In genomic region chr19:9860407-9860806, GRCh38 we compare ENCODE assay signal across 25 cellular contexts.
"Had no signal": no experiment of that assay in that cellular context is flagged by ENCODE, and none has a peak within 500 bp of the region (broad histone marks: within the 10 kb centered on the region; RNA-seq: fewer than 3 reads in every experiment).

No MANE protein-coding gene starts in this region.

- H3K27ac Mint-ChIP-seq: progenitor cell of endocrine pancreas; stimulated activated naive B cell treated with anti-CD40 and anti-IgM and Interleukin-4, amounts not matched to agents 10 μg/mL and 1 μg/mL and 100 μg/mL, for 72 hours; stimulated activated naive CD8-positive, alpha-beta T cell treated with anti-CD3 and anti-CD28 coated beads, Interleukin-15, Interleukin-2, amounts not matched to agents 100 ng/mL and 50 ng/mL, for 24 hours had no signal

- H3K4me1 Mint-ChIP-seq: neural crest cell had no signal

- ATAC-seq: effector memory CD8-positive, alpha-beta T cell; left colon; lower lobe of right lung; natural killer cell treated with Interleukin-12 subunit alpha and Interleukin-12 subunit beta and Interleukin-15 and Interleukin-18, amount 100 ng/mL, for 72 hours; right lobe of liver; stimulated activated naive B cell treated with anti-CD40 and anti-IgM and Interleukin-4, amounts not matched to agents 10 μg/mL and 1 μg/mL and 100 μg/mL, for 72 hours had no signal

- DNase-seq: cortex of kidney; effector memory CD8-positive, alpha-beta T cell; erythroblast; esophagus squamous epithelium; foreskin melanocyte; hypothalamus; immature natural killer cell; islet precursor cell; kidney glomerular epithelial cell; left colon; left ventricle myocardium inferior; lower lobe of right lung; right lobe of liver; small intestine; stimulated activated CD4-positive, alpha-beta T cell treated with anti-CD3 and anti-CD28 coated beads, Interleukin-15, amount 100 ng/mL, for 24 hours; stimulated activated CD4-positive, alpha-beta T cell treated with anti-CD3 and anti-CD28 coated beads, Interleukin-2, amount 100 ng/mL, for 48 hours; stimulated activated naive B cell treated with anti-CD40 and anti-IgM and Interleukin-4, amounts not matched to agents 10 μg/mL and 1 μg/mL and 100 μg/mL, for 72 hours; transverse colon had no signal

- H3K4me1 ChIP-seq: esophagus squamous epithelium, left ventricle myocardium inferior, lower lobe of right lung, parathyroid adenoma, right lobe of liver, suprapubic skin, transverse colon had no signal

- H3K36me3 Mint-ChIP-seq: natural killer cell treated with Interleukin-12 subunit alpha and Interleukin-12 subunit beta and Interleukin-15 and Interleukin-18, amount 100 ng/mL, for 72 hours had no signal

- H3K36me3 ChIP-seq: left ventricle myocardium inferior, lower lobe of right lung, neutrophil, right lobe of liver, transverse colon had no signal

- H3K27me3 Mint-ChIP-seq: effector memory CD8-positive, alpha-beta T cell; natural killer cell treated with Interleukin-12 subunit alpha and Interleukin-12 subunit beta and Interleukin-15 and Interleukin-18, amount 100 ng/mL, for 72 hours; progenitor cell of endocrine pancreas; stimulated activated naive CD8-positive, alpha-beta T cell treated with anti-CD3 and anti-CD28 coated beads, Interleukin-15, Interleukin-2, amounts not matched to agents 100 ng/mL and 50 ng/mL, for 24 hours had no signal

- H3K9me3 Mint-ChIP-seq: effector memory CD8-positive, alpha-beta T cell; immature natural killer cell; natural killer cell treated with Interleukin-12 subunit alpha and Interleukin-12 subunit beta and Interleukin-15 and Interleukin-18, amount 100 ng/mL, for 72 hours; stimulated activated naive B cell treated with anti-CD40 and anti-IgM and Interleukin-4, amounts not matched to agents 10 μg/mL and 1 μg/mL and 100 μg/mL, for 72 hours; stimulated activated naive CD8-positive, alpha-beta T cell treated with anti-CD3 and anti-CD28 coated beads, Interleukin-15, Interleukin-2, amounts not matched to agents 100 ng/mL and 50 ng/mL, for 24 hours had no signal

- H3K27me3 ChIP-seq: esophagus squamous epithelium, neutrophil, right lobe of liver, suprapubic skin, transverse colon had no signal

- H3K27ac ChIP-seq: esophagus squamous epithelium, left ventricle myocardium inferior, lower lobe of right lung, neutrophil, parathyroid adenoma, right lobe of liver, suprapubic skin, transverse colon had no signal

- H3K4me3 Mint-ChIP-seq: effector memory CD8-positive, alpha-beta T cell; immature natural killer cell; natural killer cell treated with Interleukin-12 subunit alpha and Interleukin-12 subunit beta and Interleukin-15 and Interleukin-18, amount 100 ng/mL, for 72 hours; neural crest cell; stimulated activated naive B cell treated with anti-CD40 and anti-IgM and Interleukin-4, amounts not matched to agents 10 μg/mL and 1 μg/mL and 100 μg/mL, for 72 hours; stimulated activated naive CD8-positive, alpha-beta T cell treated with anti-CD3 and anti-CD28 coated beads, Interleukin-15, Interleukin-2, amounts not matched to agents 100 ng/mL and 50 ng/mL, for 24 hours had no signal

- H3K4me3 ChIP-seq: esophagus squamous epithelium, left ventricle myocardium inferior, lower lobe of right lung, right lobe of liver, suprapubic skin, transverse colon had no signal

- H3K9me3 ChIP-seq: esophagus squamous epithelium, left ventricle myocardium inferior, lower lobe of right lung, neutrophil, right lobe of liver, suprapubic skin, transverse colon had no signal
